10 cellular contexts compared by ENCODE assay signal in genomic region chr1:66557157-66557556, GRCh38. TPM values are rescaled to one million over a fixed set of nuclear protein-coding genes. Genes with fewer than 3 reads are reported as not detected.
"Had no signal": no experiment of that assay in that cellular context is flagged by ENCODE, and none has a peak within 500 bp of the region (broad histone marks: within the 10 kb centered on the region; RNA-seq: fewer than 3 reads in every experiment).

No MANE protein-coding gene starts in this region.

- FAIRE-seq: pancreas had no signal

- ATAC-seq: activated CD4-positive, CD25-positive, alpha-beta regulatory T cell treated with anti-CD3 and anti-CD28 coated beads, Interleukin-2, amount 50 U/mL, for 24 hours; pancreas; stimulated activated naive CD8-positive, alpha-beta T cell treated with anti-CD3 and anti-CD28 coated beads, Interleukin-15, Interleukin-2, amounts not matched to agents 100 U/mL and 50 U/mL, for 24 hours; upper lobe of right lung had no signal

- DNase-seq: activated effector memory CD4-positive, alpha-beta T cell treated with Interleukin-2 at 50 U/mL for 16 hours; activated T-cell treated with anti-CD3 and anti-CD28 coated beads, Interleukin-2, amount 50 U/mL, for 24 hours; cerebellar nuclear complex; pancreas; stimulated activated CD4-positive, alpha-beta T cell treated with anti-CD3 and anti-CD28 coated beads, Interleukin-2, amount 100 ng/mL, for 48 hours; stimulated activated naive CD8-positive, alpha-beta T cell treated with anti-CD3 and anti-CD28 coated beads, Interleukin-15, Interleukin-2, amounts not matched to agents 100 U/mL and 50 U/mL, for 24 hours; upper lobe of right lung had no signal

- H3K4me3 ChIP-seq: hepatocyte, pancreas, upper lobe of right lung had no signal

RNA-seq across cellular contexts. Expression of gene SGIP1, which starts 23.2 kb away (rescaled TPM):
- total RNA-seq: T-helper 2 cell treated with Interferon-gamma antibody and Interleukin-4, amounts not matched to agents 100 ng/mL and 5 ng/mL, for 36 hours had no signal
